Comparison of ENCODE assay signal across 32 cellular contexts in the genomic region with DNA sequence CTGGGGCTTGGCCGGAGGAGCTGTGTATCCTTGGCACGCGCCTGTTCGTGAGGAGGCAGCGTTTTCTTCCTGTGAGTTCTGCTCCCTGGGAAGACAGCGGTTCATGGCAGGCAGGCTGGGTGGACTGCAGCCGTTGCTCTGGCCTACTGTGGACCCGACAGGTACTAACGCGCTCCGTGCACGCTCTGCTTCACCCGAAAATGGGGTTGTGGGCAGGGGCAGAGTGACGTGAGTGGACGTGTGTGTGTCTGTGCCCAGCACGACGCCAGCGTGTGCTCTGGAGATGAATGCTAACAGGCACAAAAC.
"Had no signal": no experiment of that assay in that cellular context is flagged by ENCODE, and none has a peak within 500 bp of the region (broad histone marks: within the 10 kb centered on the region; RNA-seq: fewer than 3 reads in every experiment).

No MANE protein-coding gene starts in this region.

- H3K4me3 Mint-ChIP-seq: activated CD4-positive, alpha-beta memory T cell treated with anti-CD3 and anti-CD28 coated beads, Interleukin-2, amount 10 ng/mL, durations not matched to agents 7 days and 5 days; activated naive CD4-positive, alpha-beta T cell treated with anti-CD3 and anti-CD28 coated beads for 36 hours; activated naive CD8-positive, alpha-beta T cell treated with anti-CD3 and anti-CD28 coated beads, Interleukin-2, amount 10 ng/mL, durations not matched to agents 7 days and 5 days; activated T-cell treated with anti-CD3 and anti-CD28 coated beads, Interleukin-2, amount 50 U/mL, for 72 hours; brain; dendritic cell treated with granulocyte-macrophage colony-stimulating factor and Interleukin-4, amounts not matched to agents 40 ng/mL and 50 ng/mL, for 4 days; endodermal cell; immature natural killer cell; nephron; stimulated activated memory B cell treated with anti-CD40 and anti-IgM and Interleukin-4, amounts not matched to agents 10 μg/mL and 1 μg/mL and 100 μg/mL, for 72 hours; stimulated activated naive CD8-positive, alpha-beta T cell treated with anti-CD3 and anti-CD28 coated beads, Interleukin-15, amount 100 ng/mL, for 72 hours; T-helper 2 cell treated with Interferon-gamma antibody and Interleukin-4, amounts not matched to agents 5 μg/mL and 100 μg/mL, for 36 hours had no signal

- H3K27me3 Mint-ChIP-seq: activated CD4-positive, alpha-beta memory T cell treated with anti-CD3 and anti-CD28 coated beads, Interleukin-2, amount 10 ng/mL, durations not matched to agents 7 days and 5 days had no signal

- FAIRE-seq: kidney, pancreas, small intestine had no signal

- H3K27me3 ChIP-seq: ascending aorta, cardiac muscle cell, foreskin keratinocyte, pancreas, thyroid gland had no signal

- H3K4me3 ChIP-seq: ascending aorta, cardiac muscle cell, esophagus muscularis mucosa, heart left ventricle, lung, pancreas, prostate gland, sigmoid colon, thyroid gland, upper lobe of right lung had no signal

- H3K9me3 ChIP-seq: ascending aorta, esophagus muscularis mucosa, heart left ventricle, pancreas, prostate gland, sigmoid colon, thyroid gland, upper lobe of right lung had no signal

- H3K9me3 Mint-ChIP-seq: activated CD4-positive, alpha-beta memory T cell treated with anti-CD3 and anti-CD28 coated beads, Interleukin-2, amount 10 ng/mL, durations not matched to agents 7 days and 5 days; activated naive CD4-positive, alpha-beta T cell treated with anti-CD3 and anti-CD28 coated beads for 36 hours; activated naive CD8-positive, alpha-beta T cell treated with anti-CD3 and anti-CD28 coated beads, Interleukin-2, amount 10 ng/mL, durations not matched to agents 7 days and 5 days; activated T-cell treated with anti-CD3 and anti-CD28 coated beads, Interleukin-2, amount 50 U/mL, for 72 hours; dendritic cell treated with granulocyte-macrophage colony-stimulating factor and Interleukin-4, amounts not matched to agents 40 ng/mL and 50 ng/mL, for 4 days; endodermal cell; immature natural killer cell; nephron; stimulated activated memory B cell treated with anti-CD40 and anti-IgM and Interleukin-4, amounts not matched to agents 10 μg/mL and 1 μg/mL and 100 μg/mL, for 72 hours; stimulated activated naive CD8-positive, alpha-beta T cell treated with anti-CD3 and anti-CD28 coated beads, Interleukin-15, amount 100 ng/mL, for 72 hours; T-helper 2 cell treated with Interferon-gamma antibody and Interleukin-4, amounts not matched to agents 5 μg/mL and 100 μg/mL, for 36 hours had no signal

- DNase-seq: activated CD4-positive, alpha-beta memory T cell treated with anti-CD3 and anti-CD28 coated beads, Interleukin-2, amount 10 ng/mL, durations not matched to agents 7 days and 5 days; activated CD4-positive, alpha-beta T cell treated with anti-CD3 and anti-CD28 coated beads for 48 hours; activated CD4-positive, CD25-positive, alpha-beta regulatory T cell; activated naive CD4-positive, alpha-beta T cell treated with anti-CD3 and anti-CD28 coated beads for 36 hours; activated naive CD8-positive, alpha-beta T cell treated with anti-CD3 and anti-CD28 coated beads, Interleukin-2, amount 10 ng/mL, durations not matched to agents 7 days and 5 days; activated T-cell treated with anti-CD3 and anti-CD28 coated beads, Interleukin-2, amount 50 U/mL, for 72 hours; foreskin keratinocyte; heart left ventricle; hypothalamus; immature natural killer cell; kidney; retina; sigmoid colon; small intestine; stimulated activated CD4-positive, alpha-beta T cell treated with anti-CD3 and anti-CD28 coated beads, Interleukin-1b, Interleukin-23, amount 100 ng/mL, for 48 hours; stimulated activated CD4-positive, alpha-beta T cell treated with anti-CD3 and anti-CD28 coated beads, Interleukin-4, amount 100 ng/mL, for 4 hours; stimulated activated CD8-positive, alpha-beta memory T cell treated with anti-CD3 and anti-CD28 coated beads, Interleukin-4, amount 100 ng/mL, for 48 hours; upper lobe of right lung had no signal

- H3K4me1 ChIP-seq: ascending aorta, foreskin keratinocyte, pancreas, prostate gland, thyroid gland had no signal

- H3K4me1 Mint-ChIP-seq: activated CD4-positive, alpha-beta memory T cell treated with anti-CD3 and anti-CD28 coated beads, Interleukin-2, amount 10 ng/mL, durations not matched to agents 7 days and 5 days; activated naive CD8-positive, alpha-beta T cell treated with anti-CD3 and anti-CD28 coated beads, Interleukin-2, amount 10 ng/mL, durations not matched to agents 7 days and 5 days; endodermal cell; immature natural killer cell; nephron; stimulated activated memory B cell treated with anti-CD40 and anti-IgM and Interleukin-4, amounts not matched to agents 10 μg/mL and 1 μg/mL and 100 μg/mL, for 72 hours; stimulated activated naive CD8-positive, alpha-beta T cell treated with anti-CD3 and anti-CD28 coated beads, Interleukin-15, amount 100 ng/mL, for 72 hours had no signal

- ATAC-seq: activated T-cell treated with anti-CD3 and anti-CD28 coated beads, Interleukin-2, amount 50 U/mL, for 72 hours; foreskin keratinocyte; heart left ventricle; pancreas; stimulated activated memory B cell treated with anti-CD40 and anti-IgM and Interleukin-4, amounts not matched to agents 10 μg/mL and 1 μg/mL and 100 μg/mL, for 72 hours; stimulated activated naive CD8-positive, alpha-beta T cell treated with anti-CD3 and anti-CD28 coated beads, Interleukin-15, amount 100 ng/mL, for 72 hours; upper lobe of right lung had no signal

- H3K36me3 Mint-ChIP-seq: activated naive CD8-positive, alpha-beta T cell treated with anti-CD3 and anti-CD28 coated beads, Interleukin-2, amount 10 ng/mL, durations not matched to agents 7 days and 5 days; brain; immature natural killer cell; stimulated activated memory B cell treated with anti-CD40 and anti-IgM and Interleukin-4, amounts not matched to agents 10 μg/mL and 1 μg/mL and 100 μg/mL, for 72 hours had no signal

- H3K27ac ChIP-seq: ascending aorta, cardiac muscle cell, esophagus muscularis mucosa, foreskin keratinocyte, heart left ventricle, pancreas, prostate gland, sigmoid colon, thyroid gland, upper lobe of right lung had no signal

- H3K36me3 ChIP-seq: ascending aorta, cardiac muscle cell, esophagus muscularis mucosa, heart left ventricle, pancreas, prostate gland, sigmoid colon, thyroid gland, upper lobe of right lung had no signal

- H3K27ac Mint-ChIP-seq: activated CD4-positive, alpha-beta memory T cell treated with anti-CD3 and anti-CD28 coated beads, Interleukin-2, amount 10 ng/mL, durations not matched to agents 7 days and 5 days; activated naive CD4-positive, alpha-beta T cell treated with anti-CD3 and anti-CD28 coated beads for 36 hours; activated naive CD8-positive, alpha-beta T cell treated with anti-CD3 and anti-CD28 coated beads, Interleukin-2, amount 10 ng/mL, durations not matched to agents 7 days and 5 days; activated T-cell treated with anti-CD3 and anti-CD28 coated beads, Interleukin-2, amount 50 U/mL, for 72 hours; dendritic cell treated with granulocyte-macrophage colony-stimulating factor and Interleukin-4, amounts not matched to agents 40 ng/mL and 50 ng/mL, for 4 days; endodermal cell; immature natural killer cell; nephron; stimulated activated memory B cell treated with anti-CD40 and anti-IgM and Interleukin-4, amounts not matched to agents 10 μg/mL and 1 μg/mL and 100 μg/mL, for 72 hours; stimulated activated naive CD8-positive, alpha-beta T cell treated with anti-CD3 and anti-CD28 coated beads, Interleukin-15, amount 100 ng/mL, for 72 hours; T-helper 2 cell treated with Interferon-gamma antibody and Interleukin-4, amounts not matched to agents 5 μg/mL and 100 μg/mL, for 36 hours had no signal
